ENCODE assay signal across 12 cellular contexts in genomic region chr2:17620280-17620679, GRCh38.
DNase-seq lines count a peak whose midpoint lies in the region; ATAC-seq, FAIRE-seq and TF ChIP-seq lines count a peak whose summit lies in the region.
"Had no signal": no experiment of that assay in that cellular context is flagged by ENCODE, and none has a peak within 500 bp of the region (broad histone marks: within the 10 kb centered on the region; RNA-seq: fewer than 3 reads in every experiment).

No MANE protein-coding gene starts in this region.

- H3K27me3 Mint-ChIP-seq in T-helper 17 cell = peaks cover 58% of the 10 kb centered on the region

- H3K9me3 ChIP-seq in T-helper 17 cell (ENCODE audit: control insufficient read depth, low read length, poor library complexity, severe bottlenecking) (no peaks in the 10 kb centered on the region), suprapubic skin (no peaks in the 10 kb centered on the region)
- H3K9me3 ChIP-seq: spleen had no signal

- DNase-seq in HT-29 (ENCODE audit: low spot score) = peak; percentile 3
- DNase-seq in T-helper 17 cell = no peak
- DNase-seq in Right ventricle myocardium inferior (ENCODE audit: missing footprints) = no peak
- no peak for DNase-seq in suprapubic skin (ENCODE audit: low spot score in 2 of 2)
- no peak for DNase-seq in SIG-M5 treated with dmso at 0.1 percent for 504 hours (lab: John Stamatoyannopoulos, UW; ENCODE audit: unreplicated experiment)
- DNase-seq in GM12891 (ENCODE audit: insufficient read length, low spot score) = no peak
- DNase-seq in OCI-M2 (lab: John Stamatoyannopoulos, UW; ENCODE audit: unreplicated experiment) = no peak
- DNase-seq: NK-92 treated with Interleukin-12 subunit alpha and Interleukin-12 subunit beta, amount 100 ng/mL, for 24 hours; spleen; T1000 had no signal

- H3K27me3 ChIP-seq in suprapubic skin = no peaks in the 10 kb centered on the region
- H3K27me3 ChIP-seq: cardiac muscle cell had no signal

- no peaks in the 10 kb centered on the region for H3K36me3 ChIP-seq in suprapubic skin
- H3K36me3 ChIP-seq: cardiac muscle cell, spleen had no signal

- intact Hi-C loops in Right ventricle myocardium inferior (cut with DNase I) = loop anchor here (1.0 kb wide), 1 partner anchor 26 kb away; no protein-coding TSS in a partner anchor

- TF ChIP-seq POLR2A in suprapubic skin (IDR thresholded peaks at IDR 0.05) (no peak), GM12891 (IDR thresholded peaks at IDR 0.05; ENCODE audit: low read depth, low read length) (no peak)

- no peak overlapping the region for H3K4me3 ChIP-seq in suprapubic skin
- H3K4me3 ChIP-seq: cardiac muscle cell, K562, spleen had no signal

- H3K27ac Mint-ChIP-seq in T-helper 17 cell = peak overlapping the region; percentile 34

- 36% methylated on average over 6 of the region's 6 CpGs for WGBS in suprapubic skin

- no peak for TF ChIP-seq CTCF in suprapubic skin (IDR thresholded peaks at IDR 0.05)

- no peak for FAIRE-seq in GM12891 (lab: Jason Lieb, UNC)
- FAIRE-seq: K562 had no signal

- TF ChIP-seq EP300 in suprapubic skin (IDR thresholded peaks at IDR 0.05) = no peak

- H3K4me1 ChIP-seq in suprapubic skin = peaks cover 14% of the 10 kb centered on the region
- H3K4me1 ChIP-seq: spleen had no signal

- H3K27ac ChIP-seq in suprapubic skin = peak overlapping the region; percentile 55
- H3K27ac ChIP-seq: cardiac muscle cell, spleen had no signal

- H3K4me3 Mint-ChIP-seq in T-helper 17 cell = no peak overlapping the region

- H3K36me3 Mint-ChIP-seq in T-helper 17 cell (ENCODE audit: low read depth) = no peaks in the 10 kb centered on the region

- ATAC-seq in T-helper 17 cell (no peak), Right ventricle myocardium inferior (peak; percentile 92)
- ATAC-seq: K562 had no signal

- H3K4me1 Mint-ChIP-seq in T-helper 17 cell = no peaks in the 10 kb centered on the region

TF ChIP-seq in GM12891, 5 proteins besides CTCF, POLR2A, EP300 and RAD21:
- TF ChIP-seq PAX5 (IDR thresholded peaks at IDR 0.05; ENCODE audit: insufficient read depth, low read length, severe bottlenecking) (no peak), SPI1 (IDR thresholded peaks at IDR 0.05; ENCODE audit: low read depth, low read length) (no peak), POLR2AphosphoS5 (IDR thresholded peaks at IDR 0.05; ENCODE audit: low read depth, low read length) (no peak), POU2F2 (IDR thresholded peaks at IDR 0.05; ENCODE audit: low read depth, low read length) (no peak), TAF1 (IDR thresholded peaks at IDR 0.05; ENCODE audit: low read depth, low read length) (no peak)
